Comparison of ENCODE assay signal across 17 cellular contexts in genomic region chr6:100833972-100834574, GRCh38.
"Had no signal": no experiment of that assay in that cellular context is flagged by ENCODE, and none has a peak within 500 bp of the region (broad histone marks: within the 10 kb centered on the region; RNA-seq: fewer than 3 reads in every experiment).

No MANE protein-coding gene starts in this region.

- H3K4me3 ChIP-seq: heart right ventricle, left ventricle myocardium inferior, upper lobe of right lung had no signal

- H3K27me3 ChIP-seq: heart right ventricle, upper lobe of right lung had no signal

- H3K27ac Mint-ChIP-seq: activated CD4-positive, alpha-beta T cell treated with anti-CD3 and anti-CD28 coated beads, Interleukin-2, amount 10 ng/mL, durations not matched to agents 24 days and 14 days; activated naive CD4-positive, alpha-beta T cell treated with anti-CD3 and anti-CD28 coated beads, Interleukin-2, amount 50 U/mL, for 24 hours; activated T-helper 2 cell treated with anti-CD3 and anti-CD28 coated beads, Interferon-gamma antibody, Interleukin-2, Interleukin-4, amounts not matched to agents 10 μg/mL and 5 μg/mL and 100 μg/mL, durations not matched to agents 14 hours and 24 hours and 36 hours; brain; memory B cell; nephron; stimulated activated naive CD8-positive, alpha-beta T cell treated with anti-CD3 and anti-CD28 coated beads, Interleukin-15, Interleukin-2, amounts not matched to agents 100 ng/mL and 50 ng/mL, for 24 hours had no signal

- DNase-seq: activated CD4-positive, alpha-beta T cell treated with anti-CD3 and anti-CD28 coated beads, Interleukin-2, amount 10 ng/mL, durations not matched to agents 24 days and 14 days; activated CD8-positive, alpha-beta memory T cell treated with anti-CD3 and anti-CD28 coated beads for 24 hours; amniotic stem cell; effector memory CD4-positive, alpha-beta T cell; erythroblast; foreskin melanocyte; heart right ventricle; left ventricle myocardium inferior; stimulated activated CD4-positive, alpha-beta T cell treated with anti-CD3 and anti-CD28 coated beads, Interleukin-4, amount 100 ng/mL, for 1 hour; stimulated activated CD8-positive, alpha-beta memory T cell treated with anti-CD3 and anti-CD28 coated beads, Interleukin-4, amount 100 ng/mL, for 48 hours; upper lobe of right lung had no signal

- H3K9me3 ChIP-seq: left ventricle myocardium inferior, upper lobe of right lung had no signal

- H3K4me1 ChIP-seq: left ventricle myocardium inferior, upper lobe of right lung had no signal

- H3K9me3 Mint-ChIP-seq: activated naive CD4-positive, alpha-beta T cell treated with anti-CD3 and anti-CD28 coated beads, Interleukin-2, amount 50 U/mL, for 24 hours; activated T-helper 2 cell treated with anti-CD3 and anti-CD28 coated beads, Interferon-gamma antibody, Interleukin-2, Interleukin-4, amounts not matched to agents 10 μg/mL and 5 μg/mL and 100 μg/mL, durations not matched to agents 14 hours and 24 hours and 36 hours; nephron had no signal

- H3K4me1 Mint-ChIP-seq: nephron had no signal

- H3K27ac ChIP-seq: heart right ventricle, left ventricle myocardium inferior, upper lobe of right lung had no signal

- H3K27me3 Mint-ChIP-seq: activated CD4-positive, alpha-beta T cell treated with anti-CD3 and anti-CD28 coated beads, Interleukin-2, amount 10 ng/mL, durations not matched to agents 24 days and 14 days; activated naive CD4-positive, alpha-beta T cell treated with anti-CD3 and anti-CD28 coated beads, Interleukin-2, amount 50 U/mL, for 24 hours; brain; memory B cell; stimulated activated naive CD8-positive, alpha-beta T cell treated with anti-CD3 and anti-CD28 coated beads, Interleukin-15, Interleukin-2, amounts not matched to agents 100 ng/mL and 50 ng/mL, for 24 hours had no signal

- H3K36me3 ChIP-seq: upper lobe of right lung had no signal

- ATAC-seq: heart right ventricle, upper lobe of right lung had no signal

- H3K4me3 Mint-ChIP-seq: activated CD4-positive, alpha-beta T cell treated with anti-CD3 and anti-CD28 coated beads, Interleukin-2, amount 10 ng/mL, durations not matched to agents 24 days and 14 days; activated naive CD4-positive, alpha-beta T cell treated with anti-CD3 and anti-CD28 coated beads, Interleukin-2, amount 50 U/mL, for 24 hours; brain; memory B cell; nephron; stimulated activated naive CD8-positive, alpha-beta T cell treated with anti-CD3 and anti-CD28 coated beads, Interleukin-15, Interleukin-2, amounts not matched to agents 100 ng/mL and 50 ng/mL, for 24 hours had no signal
